7 cellular contexts compared by ENCODE assay signal in the genomic region with DNA sequence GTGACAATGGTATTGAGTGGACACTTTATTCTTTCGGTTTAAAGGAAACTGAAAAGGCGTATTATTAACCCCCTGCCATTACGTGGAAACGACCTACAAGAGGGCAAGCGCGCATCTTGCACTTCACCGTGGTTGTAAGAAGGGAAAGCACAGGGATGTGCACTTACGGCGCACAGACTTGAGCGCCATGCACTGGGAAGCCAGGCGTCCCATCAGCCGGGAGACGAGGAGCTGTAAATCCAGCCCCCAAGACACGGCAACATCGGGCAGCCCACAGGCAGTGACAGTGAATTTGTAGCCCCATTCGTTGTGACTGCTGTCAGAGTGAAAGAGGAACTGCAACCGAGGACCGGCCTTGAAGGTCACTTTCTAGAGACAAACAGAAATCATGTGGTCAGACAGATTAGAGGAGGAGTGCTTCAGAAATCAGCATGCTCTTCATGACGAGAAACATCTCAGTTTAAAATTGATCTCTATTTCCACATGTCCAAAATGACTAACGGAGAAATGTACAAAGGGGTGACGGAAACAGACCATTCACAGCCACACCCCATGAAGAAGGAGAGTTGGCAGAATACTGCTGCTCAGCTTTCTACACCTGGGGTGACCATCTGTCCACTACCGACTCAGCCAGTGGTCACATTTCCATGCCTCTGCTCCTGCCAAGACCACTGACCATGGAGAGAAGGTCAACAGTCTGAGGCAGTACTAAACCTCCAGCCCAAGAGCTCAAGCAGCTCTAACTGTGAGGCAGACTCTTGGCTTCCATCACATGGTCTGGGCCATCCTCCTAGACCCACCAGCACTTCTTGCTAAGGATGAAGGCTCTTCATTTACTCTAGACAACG.
DNase-seq lines count a peak whose midpoint lies in the region; ATAC-seq lines count a peak whose summit lies in the region.

No MANE protein-coding gene starts in this region.

- no peak overlapping the region for H3K4me3 Mint-ChIP-seq in activated naive CD8-positive, alpha-beta T cell treated with anti-CD3 and anti-CD28 coated beads, Interleukin-2, amount 50 U/mL, for 24 hours
- H3K4me3 Mint-ChIP-seq in stimulated activated naive B cell treated with anti-CD40 and anti-IgM and Interleukin-4, amounts not matched to agents 10 μg/mL and 1 μg/mL and 100 μg/mL, for 72 hours, result peak overlapping the region; percentile 72 to 74

- H3K9me3 Mint-ChIP-seq in activated naive CD8-positive, alpha-beta T cell treated with anti-CD3 and anti-CD28 coated beads, Interleukin-2, amount 50 U/mL, for 24 hours, result no peaks in the 10 kb centered on the region
- H3K9me3 Mint-ChIP-seq in stimulated activated naive B cell treated with anti-CD40 and anti-IgM and Interleukin-4, amounts not matched to agents 10 μg/mL and 1 μg/mL and 100 μg/mL, for 72 hours, result no peaks in the 10 kb centered on the region

- H3K27ac Mint-ChIP-seq in activated naive CD8-positive, alpha-beta T cell treated with anti-CD3 and anti-CD28 coated beads, Interleukin-2, amount 50 U/mL, for 24 hours, result no peak overlapping the region
- H3K27ac Mint-ChIP-seq in stimulated activated naive B cell treated with anti-CD40 and anti-IgM and Interleukin-4, amounts not matched to agents 10 μg/mL and 1 μg/mL and 100 μg/mL, for 72 hours, result peak overlapping the region; percentile 94

- peak; percentile 87 for ATAC-seq in GM19324 (IDR thresholded peaks at IDR 0.05; ENCODE audit: low FRiP score, unreplicated experiment)
- ATAC-seq in HG03064 (IDR thresholded peaks at IDR 0.05; ENCODE audit: low read depth, unreplicated experiment), result peak; percentile 78
- peak; percentile 20 for ATAC-seq in activated naive CD8-positive, alpha-beta T cell treated with anti-CD3 and anti-CD28 coated beads, Interleukin-2, amount 50 U/mL, for 24 hours
- peak; percentile 95 to 98 for ATAC-seq in stimulated activated naive B cell treated with anti-CD40 and anti-IgM and Interleukin-4, amounts not matched to agents 10 μg/mL and 1 μg/mL and 100 μg/mL, for 72 hours (replicated peaks)

- no peak for DNase-seq in activated naive CD8-positive, alpha-beta T cell treated with anti-CD3 and anti-CD28 coated beads, Interleukin-2, amount 50 U/mL, for 24 hours
- peak; percentile 79 for DNase-seq in stimulated activated naive B cell treated with anti-CD40 and anti-IgM and Interleukin-4, amounts not matched to agents 10 μg/mL and 1 μg/mL and 100 μg/mL, for 72 hours
- no peak for DNase-seq in HK-2 (ENCODE audit: unreplicated experiment)
- DNase-seq in kidney tubule cell (ENCODE audit: low spot score), result no peak
- DNase-seq in ureter (ENCODE audit: low spot score), result no peak

- H3K4me1 Mint-ChIP-seq in activated naive CD8-positive, alpha-beta T cell treated with anti-CD3 and anti-CD28 coated beads, Interleukin-2, amount 50 U/mL, for 24 hours, result peaks cover 5% of the 10 kb centered on the region
- peaks cover 24 to 40% of the 10 kb centered on the region in 2 donors for H3K4me1 Mint-ChIP-seq in stimulated activated naive B cell treated with anti-CD40 and anti-IgM and Interleukin-4, amounts not matched to agents 10 μg/mL and 1 μg/mL and 100 μg/mL, for 72 hours

- H3K36me3 Mint-ChIP-seq in activated naive CD8-positive, alpha-beta T cell treated with anti-CD3 and anti-CD28 coated beads, Interleukin-2, amount 50 U/mL, for 24 hours (ENCODE audit: low read depth), result peaks cover 49% of the 10 kb centered on the region
- peaks cover 53 to 77% of the 10 kb centered on the region in 2 donors for H3K36me3 Mint-ChIP-seq in stimulated activated naive B cell treated with anti-CD40 and anti-IgM and Interleukin-4, amounts not matched to agents 10 μg/mL and 1 μg/mL and 100 μg/mL, for 72 hours

- no peaks in the 10 kb centered on the region for H3K27me3 Mint-ChIP-seq in activated naive CD8-positive, alpha-beta T cell treated with anti-CD3 and anti-CD28 coated beads, Interleukin-2, amount 50 U/mL, for 24 hours
- no peaks in the 10 kb centered on the region for H3K27me3 Mint-ChIP-seq in stimulated activated naive B cell treated with anti-CD40 and anti-IgM and Interleukin-4, amounts not matched to agents 10 μg/mL and 1 μg/mL and 100 μg/mL, for 72 hours

Comparison
In these comparisons a context has a peak if more than half of its experiments do, and no peak if none do; other contexts are left out.
1. ATAC-seq: peak in every context shown above with its lines; median percentile 96 in stimulated activated naive B cell treated with anti-CD40 and anti-IgM and Interleukin-4, amounts not matched to agents 10 μg/mL and 1 μg/mL and 100 μg/mL, for 72 hours; 87 in GM19324; 78 in HG03064; 20 in activated naive CD8-positive, alpha-beta T cell treated with anti-CD3 and anti-CD28 coated beads, Interleukin-2, amount 50 U/mL, for 24 hours.